Comparison of ENCODE assay signal across 18 cellular contexts in the genomic region with DNA sequence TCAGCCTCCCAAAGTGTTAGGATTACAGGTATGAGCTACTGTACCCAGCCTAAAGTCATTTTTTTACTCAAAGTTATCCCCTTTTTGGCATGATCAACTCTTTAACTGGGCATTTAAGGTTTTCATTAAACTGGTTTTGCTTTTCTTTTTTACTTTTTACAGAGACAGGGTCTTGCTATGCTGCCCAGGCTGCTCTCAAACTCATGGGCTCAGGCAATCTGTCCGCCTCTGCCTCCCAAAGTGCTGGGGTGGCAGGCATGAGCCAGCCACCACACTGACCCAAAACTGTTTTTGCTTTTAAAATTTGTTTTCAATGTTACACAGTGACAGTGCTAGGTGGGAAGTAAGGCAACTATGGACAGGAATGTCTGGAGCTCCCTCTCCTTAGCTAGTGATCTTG. TPM values are rescaled to one million over a fixed set of nuclear protein-coding genes. Genes with fewer than 3 reads are reported as not detected.
DNase-seq lines count a peak whose midpoint lies in the region; ATAC-seq, FAIRE-seq and TF ChIP-seq lines count a peak whose summit lies in the region.
"Had no signal": no experiment of that assay in that cellular context is flagged by ENCODE, and none has a peak within 500 bp of the region (broad histone marks: within the 10 kb centered on the region; RNA-seq: fewer than 3 reads in every experiment).

No MANE protein-coding gene starts in this region.

- POLR2A ChIA-PET in A549 (lab: Yijun Ruan, JAX) (interaction anchor here (0.6 kb wide), 1 partner anchor 38 kb away, joined by 3 read pairs; no protein-coding TSS in a partner anchor), IMR-90 (lab: Charles Lee; ENCODE audit: unreplicated experiment) (no interaction called here)

- peak overlapping the region; percentile 6 to 66; a peak in 4 of 6 replicates for H3K27ac ChIP-seq in A549
- H3K27ac ChIP-seq in IMR-90 (ENCODE audit: insufficient read depth, low read length), result no peak overlapping the region
- H3K27ac ChIP-seq in esophagus muscularis mucosa (replicated peaks in 1 of 4), result peak overlapping the region; percentile 52 to 95 (median 92)
- peak overlapping the region; percentile 49 for H3K27ac ChIP-seq in rectal smooth muscle tissue (ENCODE audit: low read depth, low read length)
- no peak overlapping the region for H3K27ac ChIP-seq in H9 (ENCODE audit: insufficient read length, low read depth, low read length)

- H4K91ac ChIP-seq in IMR-90 (ENCODE audit: insufficient read depth, low read depth, low read length) (peak overlapping the region; percentile 65; the same call in 1 of the 2 replicates), H9 (ENCODE audit: insufficient read length, low read depth, low read length) (no peak overlapping the region)

- CTCF ChIA-PET in A549 (lab: Yijun Ruan, JAX), result interaction anchor here (0.9 kb wide), 1 partner anchor 70 kb away, joined by 3 read pairs; no protein-coding TSS in a partner anchor
- CTCF ChIA-PET in IMR-90 (lab: Yijun Ruan, JAX), result no interaction called here

- peaks cover 14 to 20% of the 10 kb centered on the region in 2 experiments for H3K4me1 Mint-ChIP-seq in H9

- 0 out of 2 replicates have a peak overlapping the region, but pooled peaks have one; percentile 69 for H3K23ac ChIP-seq in IMR-90 (ENCODE audit: low read depth, low read length)
- H3K23ac ChIP-seq in H9 (ENCODE audit: insufficient read length, low read depth, low read length), result no peak overlapping the region

- DNase-seq in A549 (ENCODE audit: low read depth in 1 of 2, low spot score in 1 of 2) (no peak), IMR-90 (no peak), esophagus muscularis mucosa (ENCODE audit: extremely low spot score) (no peak), H9 (no peak), DMS 273 treated with DMSO at 0.1 percent for 48 hours (lab: John Stamatoyannopoulos, UW) (no peak)
- DNase-seq: Caco-2, KG1, NCI-H1436, NCI-H2081 treated with DMSO at 0.1 percent for 48 hours, NCI-H510A, NCI-H774 had no signal

- peaks cover 9% of the 10 kb centered on the region for H3K23me2 ChIP-seq in H9 (ENCODE audit: insufficient read length, low read depth, low read length, poor library complexity, severe bottlenecking)

- dilution Hi-C loops in IMR-90 (cut with HindIII; ENCODE audit: low sequenced_read_pairs, unreplicated experiment), result no loop called here

- H3K4me3 ChIP-seq in A549 (no peak overlapping the region), IMR-90 (ENCODE audit: insufficient read depth, low read depth, low read length) (no peak overlapping the region), esophagus muscularis mucosa (no peak overlapping the region), rectal smooth muscle tissue (ENCODE audit: low read length) (no peak overlapping the region)
- H3K4me3 ChIP-seq: GM23338, SK-N-MC had no signal

- H3K79me1 ChIP-seq in IMR-90 (ENCODE audit: low read depth in 1 of 2, low read length in 2 of 2) (peaks cover 0 to 38% of the 10 kb centered on the region in 2 experiments), H9 (ENCODE audit: insufficient read depth, low read depth, low read length, poor library complexity, severe bottlenecking) (no peaks in the 10 kb centered on the region)

- H2BK12ac ChIP-seq in H9 (ENCODE audit: insufficient read length, low read depth, low read length), result no peak overlapping the region

- H2BK20ac ChIP-seq in IMR-90 (ENCODE audit: low read depth, low read length) (0 out of 2 replicates have a peak overlapping the region, but pooled peaks have one; percentile 59), H9 (ENCODE audit: low read depth, low read length, poor library complexity, severe bottlenecking) (no peak overlapping the region)

- H2AK5ac ChIP-seq in IMR-90 (ENCODE audit: low read depth, low read length) (peak overlapping the region; percentile 13; the same call in 1 of the 2 replicates), H9 (ENCODE audit: insufficient read length, low read length) (no peak overlapping the region)

- BruUV-seq in IMR-90 (replicated peaks; lab: Mats Ljungman, UMichigan), result no TSS peak

- H3K27me3 Mint-ChIP-seq in H9 (ENCODE audit: low read depth), result no peaks in the 10 kb centered on the region

- no peak overlapping the region for H3K18ac ChIP-seq in IMR-90 (ENCODE audit: low read depth, low read length)
- H3K18ac ChIP-seq in H9 (ENCODE audit: insufficient read length, low read depth, low read length), result no peak overlapping the region

- intact Hi-C loops in IMR-90 (cut with micrococcal nuclease), result no loop called here
- intact Hi-C loops in esophagus muscularis mucosa (cut with DNase I), result loop anchor here (5.0 kb wide), 2 partner anchors 36 to 71 kb away; no protein-coding TSS in a partner anchor

- H2BK15ac ChIP-seq in IMR-90 (ENCODE audit: low read depth, low read length), result 0 out of 3 replicates have a peak overlapping the region, but pooled peaks have one; percentile 11
- H2BK15ac ChIP-seq in H9 (ENCODE audit: low read depth, low read length), result no peak overlapping the region

- no peak overlapping the region for H3K4me3 Mint-ChIP-seq in H9
- H3K4me3 Mint-ChIP-seq: CD14-positive monocyte, GM23338 had no signal

- TF ChIP-seq POLR2A in A549 (IDR thresholded peaks at IDR 0.05; ENCODE audit: low read length) (no peak), IMR-90 (IDR thresholded peaks at IDR 0.05; ENCODE audit: low read depth, low read length) (no peak), esophagus muscularis mucosa (IDR thresholded peaks at IDR 0.05; ENCODE audit: low read depth) (no peak)

- H3K9ac ChIP-seq in IMR-90 (ENCODE audit: low read depth, low read length) (no peak overlapping the region), rectal smooth muscle tissue (ENCODE audit: low read length) (no peak overlapping the region), H9 (ENCODE audit: extremely low read depth, insufficient read length, low read length) (no peak overlapping the region)

- H3K4me1 ChIP-seq in A549 (peaks cover 20% of the 10 kb centered on the region), IMR-90 (ENCODE audit: control insufficient read depth, insufficient read depth, low read length) (0 out of 2 replicates have a peak, but pooled peaks cover 2% of the 10 kb centered on the region), esophagus muscularis mucosa (peaks cover 16 to 50% (median 44%) of the 10 kb centered on the region in 4 donors), rectal smooth muscle tissue (ENCODE audit: control insufficient read depth, insufficient read depth, low read length) (peaks cover 22% of the 10 kb centered on the region), H9 (ENCODE audit: insufficient read depth, low read length) (no peaks in the 10 kb centered on the region)
- H3K4me1 ChIP-seq: Caco-2 had no signal

- H3K9me1 ChIP-seq in IMR-90 (ENCODE audit: insufficient read depth, low read length), result no peaks in the 10 kb centered on the region

- H3K9me3 ChIP-seq in A549 (no peaks in the 10 kb centered on the region), IMR-90 (ENCODE audit: control insufficient read depth, insufficient read depth, low read length) (no peaks in the 10 kb centered on the region), esophagus muscularis mucosa (no peaks in the 10 kb centered on the region), H9 (ENCODE audit: control insufficient read depth, low read depth, low read length) (no peaks in the 10 kb centered on the region)
- H3K9me3 ChIP-seq: Caco-2 had no signal

- H2BK5ac ChIP-seq in IMR-90 (ENCODE audit: low read depth, low read length, poor library complexity, severe bottlenecking) (no peak overlapping the region), H9 (ENCODE audit: insufficient read length, low read length) (no peak overlapping the region)

- in situ Hi-C loops in IMR-90 (cut with MboI; ENCODE audit: low sequenced_read_pairs), result no loop called here

- no peak overlapping the region for H3T11ph ChIP-seq in H9 (ENCODE audit: low read length)

- H4K8ac ChIP-seq in IMR-90 (ENCODE audit: low read depth in 2 of 2, low read length in 2 of 2) (peak overlapping the region in 1 of 2 experiments; percentile 48; a peak in 1 of 4 replicates), H9 (replicated peaks; ENCODE audit: insufficient read length, low read depth, low read length) (no peak overlapping the region)

- H2BK120ac ChIP-seq in IMR-90 (ENCODE audit: low read depth, low read length), result no peak overlapping the region; the same call in 1 of the 2 replicates
- no peak overlapping the region for H2BK120ac ChIP-seq in H9 (ENCODE audit: low read depth, low read length, poor library complexity, severe bottlenecking)

- H2AFZ ChIP-seq in IMR-90 (replicated peaks; ENCODE audit: low read length, poor library complexity) (no peak overlapping the region), H9 (ENCODE audit: low read length) (no peak overlapping the region)
- H2AFZ ChIP-seq: GM23338 had no signal

- H4K20me1 ChIP-seq in IMR-90 (ENCODE audit: insufficient read depth, low read length) (no peaks in the 10 kb centered on the region), H9 (ENCODE audit: control insufficient read depth, insufficient read depth, insufficient read length) (no peaks in the 10 kb centered on the region)

- no peak for TF ChIP-seq RAD21 in A549 (conservative IDR thresholded peaks at IDR 0.05 in 1 of 2, IDR thresholded peaks at IDR 0.05 in 1 of 2)
- no peak for TF ChIP-seq RAD21 in IMR-90 (IDR thresholded peaks at IDR 0.05; ENCODE audit: low read length)

- H3K36me3 ChIP-seq in IMR-90 (ENCODE audit: control insufficient read depth, insufficient read depth, low read length) (no peaks in the 10 kb centered on the region), esophagus muscularis mucosa (no peaks in the 10 kb centered on the region), rectal smooth muscle tissue (ENCODE audit: control insufficient read depth, insufficient read depth, low read length) (no peaks in the 10 kb centered on the region)

- H4K5ac ChIP-seq in IMR-90 (ENCODE audit: low read depth, low read length), result no peak overlapping the region
- H4K5ac ChIP-seq in H9 (ENCODE audit: insufficient read length, low read depth, low read length), result no peak overlapping the region

- no peak for TF ChIP-seq CTCF in A549 (IDR thresholded peaks at IDR 0.05)
- no peak for TF ChIP-seq CTCF in IMR-90 (conservative IDR thresholded peaks at IDR 0.05; ENCODE audit: low read depth, low read length)
- no peak for TF ChIP-seq CTCF in esophagus muscularis mucosa (IDR thresholded peaks at IDR 0.05)
- TF ChIP-seq CTCF in H9 (conservative IDR thresholded peaks at IDR 0.05), result no peak

- peaks cover 0 to 6% of the 10 kb centered on the region in 2 experiments; a peak in 2 of 5 replicates for H3K9me3 Mint-ChIP-seq in H9
- H3K9me3 Mint-ChIP-seq: GM23338 had no signal

- H3K14ac ChIP-seq in IMR-90 (replicated peaks; ENCODE audit: low read depth, low read length) (0 out of 2 replicates have a peak overlapping the region, but pooled peaks have one; percentile 74), H9 (ENCODE audit: insufficient read depth, low read length) (no peak overlapping the region)

- ATAC-seq in A549 (no peak), IMR-90 (ENCODE audit: low read depth) (no peak), HG03442 (IDR thresholded peaks at IDR 0.05; ENCODE audit: unreplicated experiment) (no peak), GM19467 (IDR thresholded peaks at IDR 0.05; ENCODE audit: unreplicated experiment) (no peak)
- ATAC-seq: GM23338, Right ventricle myocardium inferior had no signal

- no peak overlapping the region for H2AK9ac ChIP-seq in IMR-90 (replicated peaks; ENCODE audit: low read depth, low read length, poor library complexity)

- no peaks in the 10 kb centered on the region; a peak in 1 of 7 replicates for H3K36me3 Mint-ChIP-seq in H9 (ENCODE audit: insufficient read depth in 1 of 3, low read depth in 3 of 3)

- H3K4me2 ChIP-seq in A549 (peak overlapping the region; percentile 6; the same call in 1 of the 3 replicates), IMR-90 (ENCODE audit: low read depth, low read length) (no peak overlapping the region), H9 (ENCODE audit: insufficient read depth, insufficient read length, low read length) (no peak overlapping the region)
- H3K4me2 ChIP-seq: GM23338 had no signal

- WGBS in A549 (ENCODE audit: missing lambda C conversion rate), result 95% methylated on average over 1 of the region's 1 CpG
- no CpG with 5 or more reads among the region's 1 CpG for WGBS in IMR-90 (ENCODE audit: extremely low coverage in 2 of 2, insufficient read length in 1 of 2), 2 experiments
- 100% methylated on average over 1 of the region's 1 CpG for WGBS in esophagus muscularis mucosa
- WGBS in H9 (ENCODE audit: extremely low coverage, insufficient read length, low lambda C conversion rate), result no CpG with 5 or more reads among the region's 1 CpG

- H3K56ac ChIP-seq in IMR-90 (ENCODE audit: extremely low read depth, insufficient read depth, low read length) (no peak overlapping the region), H9 (ENCODE audit: insufficient read length, low read depth, low read length) (no peak overlapping the region)

- peaks cover 3% of the 10 kb centered on the region; the same call in 1 of the 2 replicates for H3K79me2 ChIP-seq in H9 (ENCODE audit: insufficient read depth, low read length)

- TF ChIP-seq EP300 in A549 (IDR thresholded peaks at IDR 0.05) (no peak), esophagus muscularis mucosa (IDR thresholded peaks at IDR 0.05) (no peak)

- H3K27me3 ChIP-seq in IMR-90 (ENCODE audit: control insufficient read depth, insufficient read depth, low read length) (no peaks in the 10 kb centered on the region), esophagus muscularis mucosa (no peaks in the 10 kb centered on the region), rectal smooth muscle tissue (ENCODE audit: control insufficient read depth, insufficient read depth, low read length) (no peaks in the 10 kb centered on the region), H9 (ENCODE audit: insufficient read depth, low read length) (no peaks in the 10 kb centered on the region)

- no peak for FAIRE-seq in A549 (lab: Jason Lieb, UNC)

- H3K4ac ChIP-seq in IMR-90 (ENCODE audit: low read depth, low read length), result 0 out of 2 replicates have a peak overlapping the region, but pooled peaks have one; percentile 50
- no peak overlapping the region for H3K4ac ChIP-seq in H9 (ENCODE audit: low read depth, low read length)

- H3K27ac Mint-ChIP-seq in H9, result no peak overlapping the region
- H3K27ac Mint-ChIP-seq: CD14-positive monocyte, GM23338 had no signal

RNA-seq across cellular contexts. Expression of gene ZBED5, which starts 3.9 kb away (rescaled TPM):
- 132 and 142 TPM in 2 replicates for polyA plus RNA-seq in A549 (2011; rRNA removed)
- 23.1 and 23.9 TPM in 2 replicates for polyA plus RNA-seq in A549 (2012; cell fraction: cytosol; rRNA removed)
- 26.1 and 34.9 TPM in 2 replicates for polyA plus RNA-seq in A549 (2012; cell fraction: nucleus; rRNA removed)
- 60.6 to 65.9 TPM (median 61.8 TPM) in 3 replicates for polyA plus RNA-seq in A549 (2017; fragmentation: RNase III; extraction: RNeasy Plus Mini Kit Qiagen cat#74134 plus additional on column Dnase treatment)
- polyA minus RNA-seq in A549 (2011; rRNA and poly(A)+ RNA removed), result 263 and 357 TPM in 2 replicates
- total RNA-seq in IMR-90 (2012; rRNA removed), result 30.8 and 35.6 TPM in 2 replicates
- 26.1 and 28.2 TPM in 2 replicates for polyA plus RNA-seq in IMR-90 (2012; rRNA removed)
- polyA plus RNA-seq in IMR-90 (2012; cell fraction: cytosol; rRNA removed), result 2.9 and 6.5 TPM in 2 replicates
- polyA plus RNA-seq in IMR-90 (2012; cell fraction: nucleus; rRNA removed; ENCODE audit: low replicate concordance), result 9.6 and 84.5 TPM in 2 replicates
- 10 to 100 TPM; 27.3 to 36.5 (median 28.3) TPM for total RNA-seq in esophagus muscularis mucosa
- 65.8 TPM in 2 replicates for total RNA-seq in H9 (2021)

RNA-seq across cellular contexts. Expression of gene EIF4G2, which starts 53.1 kb away (rescaled TPM):
- polyA plus RNA-seq in A549 (2011; rRNA removed) (1,171 and 1,351 TPM in 2 replicates), A549 (2017; fragmentation: RNase III; extraction: RNeasy Plus Mini Kit Qiagen cat#74134 plus additional on column Dnase treatment) (901 to 1,145 TPM (median 938 TPM) in 3 replicates), IMR-90 (2012; rRNA removed) (439 and 492 TPM in 2 replicates)
- polyA plus RNA-seq in A549 (2012; cell fraction: cytosol; rRNA removed), result 353 and 395 TPM in 2 replicates
- polyA plus RNA-seq in A549 (2012; cell fraction: nucleus; rRNA removed), result 183 and 281 TPM in 2 replicates
- polyA minus RNA-seq in A549 (2011; rRNA and poly(A)+ RNA removed), result 722 and 728 TPM in 2 replicates
- total RNA-seq in IMR-90 (2012; rRNA removed) (1,144 and 1,216 TPM in 2 replicates), esophagus muscularis mucosa (100 to 1,000 TPM; 508 to 734 (median 592) TPM), H9 (2021) (1,013 and 1,056 TPM in 2 replicates)
- polyA plus RNA-seq in IMR-90 (2012; cell fraction: cytosol; rRNA removed), result 108 and 148 TPM in 2 replicates
- polyA plus RNA-seq in IMR-90 (2012; cell fraction: nucleus; rRNA removed; ENCODE audit: low replicate concordance), result 62.0 and 539 TPM in 2 replicates

Comparison
In these comparisons a context has a peak if more than half of its experiments do, and no peak if none do; other contexts are left out.
1. H3K27ac ChIP-seq: peak in A549 (2 of 2), esophagus muscularis mucosa (4 of 4) and rectal smooth muscle tissue (single experiment); none in IMR-90 (single experiment) and H9 (single experiment).